In genomic region chr13:45142440-45143345, GRCh38 we compare ENCODE assay signal across 12 cellular contexts. TPM values are rescaled to one million over a fixed set of nuclear protein-coding genes. Genes with fewer than 3 reads are reported as not detected.
A peak's percentile ranks its signal among the peaks of the same experiment; 100 is the strongest.
DNase-seq lines count a peak whose midpoint lies in the region; ATAC-seq, FAIRE-seq and TF ChIP-seq lines count a peak whose summit lies in the region.
"Had no signal": no experiment of that assay in that cellular context is flagged by ENCODE, and none has a peak within 500 bp of the region (broad histone marks: within the 10 kb centered on the region; RNA-seq: fewer than 3 reads in every experiment).

No MANE protein-coding gene starts in this region.

- H2AFZ ChIP-seq in HepG2 (ENCODE audit: low read length): no peak overlapping the region
- H2AFZ ChIP-seq in mesenchymal stem cell (ENCODE audit: low read depth, low read length): no peak overlapping the region

- no peak overlapping the region for H3K23ac ChIP-seq in mesenchymal stem cell (ENCODE audit: low read length in 2 of 2)

- no peak overlapping the region for H3K14ac ChIP-seq in mesenchymal stem cell (ENCODE audit: low read length in 2 of 2)

- intact Hi-C loops in HepG2 (cut with micrococcal nuclease; ENCODE audit: unreplicated experiment) (no loop called here), right lobe of liver (cut with DNase I) (no loop called here), MCF 10A (cut with micrococcal nuclease) (no loop called here)

- H3K9me3 ChIP-seq in HepG2 (ENCODE audit: low read length): no peaks in the 10 kb centered on the region
- H3K9me3 ChIP-seq in right lobe of liver: no peaks in the 10 kb centered on the region
- H3K9me3 ChIP-seq in mesenchymal stem cell (ENCODE audit: control insufficient read depth, low read length): no peaks in the 10 kb centered on the region
- H3K9me3 ChIP-seq: prostate gland had no signal

- H3K79me2 ChIP-seq in HepG2 (ENCODE audit: insufficient read depth, low read length): peaks cover 14% of the 10 kb centered on the region

- no peak overlapping the region for H2BK120ac ChIP-seq in mesenchymal stem cell (ENCODE audit: low read depth, low read length)

- H3K9ac ChIP-seq in HepG2 (ENCODE audit: insufficient read depth, low read depth, low read length) (no peak overlapping the region), mesenchymal stem cell (ENCODE audit: low read length) (peak overlapping the region; percentile 9)

- H2BK15ac ChIP-seq in mesenchymal stem cell (ENCODE audit: low read depth, poor library complexity, severe bottlenecking): no peak overlapping the region

- TF ChIP-seq EP300 in HepG2 (IDR thresholded peaks at IDR 0.05; ENCODE audit: low read depth in 2 of 2, low read length in 2 of 2) (no peak), HepG2 (CRISPR knock-in tag; IDR thresholded peaks at IDR 0.05; ENCODE audit: borderline replicate concordance) (no peak)

- H3K4me3 ChIP-seq in HepG2 (replicated peaks in 1 of 3; ENCODE audit: insufficient read depth in 1 of 3, low read depth in 2 of 3, low read length in 3 of 3): no peak overlapping the region
- no peak overlapping the region for H3K4me3 ChIP-seq in right lobe of liver
- H3K4me3 ChIP-seq in mesenchymal stem cell (ENCODE audit: insufficient read depth in 1 of 2, low read depth in 1 of 2, low read length in 2 of 2): no peak overlapping the region
- H3K4me3 ChIP-seq: prostate gland had no signal

- TF ChIP-seq POLR2A in HepG2 (IDR thresholded peaks at IDR 0.05; ENCODE audit: insufficient read depth in 1 of 2, low read depth in 2 of 2, low read length in 2 of 2) (no peak), right lobe of liver (IDR thresholded peaks at IDR 0.05) (no peak)

- H4K91ac ChIP-seq in mesenchymal stem cell (ENCODE audit: low read length): no peak overlapping the region

- peak; percentile 56 for DNase-seq in HepG2 (ENCODE audit: low spot score)
- DNase-seq in right lobe of liver: no peak
- DNase-seq in MCF 10A (ENCODE audit: unreplicated experiment): no peak
- DNase-seq in mesenchymal stem cell: peak; percentile 61
- DNase-seq in activated CD4-positive, alpha-beta T cell treated with anti-CD3 and anti-CD28 coated beads, Interleukin-2, amount 10 ng/mL, durations not matched to agents 7 days and 5 days: no peak
- no peak for DNase-seq in NOMO-1 (lab: John Stamatoyannopoulos, UW; ENCODE audit: unreplicated experiment in 2 of 2)
- no peak for DNase-seq in DMS 273 (lab: John Stamatoyannopoulos, UW; ENCODE audit: unreplicated experiment)
- DNase-seq: NCI-H1694, SIG-M5 had no signal

- peaks cover 28% of the 10 kb centered on the region for H3K36me3 Mint-ChIP-seq in MCF 10A (ENCODE audit: insufficient read depth, unreplicated experiment)
- peaks cover 17% of the 10 kb centered on the region for H3K36me3 Mint-ChIP-seq in activated CD4-positive, alpha-beta T cell treated with anti-CD3 and anti-CD28 coated beads, Interleukin-2, amount 10 ng/mL, durations not matched to agents 7 days and 5 days (ENCODE audit: low read depth)

- no peak for TF ChIP-seq RAD21 in HepG2 (CRISPR knock-in tag; IDR thresholded peaks at IDR 0.05)

- H3K9me3 Mint-ChIP-seq in MCF 10A (ENCODE audit: unreplicated experiment): no peaks in the 10 kb centered on the region
- H3K9me3 Mint-ChIP-seq in activated CD4-positive, alpha-beta T cell treated with anti-CD3 and anti-CD28 coated beads, Interleukin-2, amount 10 ng/mL, durations not matched to agents 7 days and 5 days: no peaks in the 10 kb centered on the region

- WGBS in HepG2 (ENCODE audit: low lambda C conversion rate): 96% methylated on average over 4 of the region's 4 CpGs
- 91% methylated on average over 4 of the region's 4 CpGs for WGBS in right lobe of liver (ENCODE audit: insufficient coverage, low coverage, low lambda C conversion rate, missing lambda C conversion rate)
- whole genome bisulfite sequencing in mesenchymal stem cell: 59% methylated on average over 3 of the region's 4 CpGs

- in situ Hi-C loops in HepG2 (cut with HindIII; ENCODE audit: extremely low pct_ligation_motif_present, low pct_unique_long_range_greater_than_20kb): no loop called here

- no peaks in the 10 kb centered on the region for H4K20me1 ChIP-seq in HepG2 (ENCODE audit: insufficient read depth, low read length)

- ATAC-seq in HepG2 (no peak; the same call in 2 of the 3 replicates), right lobe of liver (no peak), HG03432 (IDR thresholded peaks at IDR 0.05; ENCODE audit: unreplicated experiment) (no peak)

- H3K27me3 Mint-ChIP-seq in MCF 10A (ENCODE audit: insufficient read depth, unreplicated experiment): no peaks in the 10 kb centered on the region
- no peaks in the 10 kb centered on the region for H3K27me3 Mint-ChIP-seq in activated CD4-positive, alpha-beta T cell treated with anti-CD3 and anti-CD28 coated beads, Interleukin-2, amount 10 ng/mL, durations not matched to agents 7 days and 5 days

- H3K27me3 ChIP-seq in HepG2 (ENCODE audit: control insufficient read depth in 1 of 2, insufficient read depth in 2 of 2, low read length in 2 of 2): no peaks in the 10 kb centered on the region
- H3K27me3 ChIP-seq in right lobe of liver: no peaks in the 10 kb centered on the region
- H3K27me3 ChIP-seq in mesenchymal stem cell (ENCODE audit: control insufficient read depth in 1 of 2, insufficient read depth in 1 of 2, low read length in 2 of 2): no peaks in the 10 kb centered on the region

- H2AK5ac ChIP-seq in mesenchymal stem cell (ENCODE audit: low read length, severe bottlenecking): no peak overlapping the region

- peaks cover 4 to 20% of the 10 kb centered on the region in 2 experiments; a peak in 3 of 5 replicates for H3K36me3 ChIP-seq in HepG2 (replicated peaks in 1 of 2; ENCODE audit: control insufficient read depth in 1 of 2, insufficient read depth in 2 of 2, low read length in 2 of 2)
- no peaks in the 10 kb centered on the region for H3K36me3 ChIP-seq in right lobe of liver
- H3K36me3 ChIP-seq in mesenchymal stem cell (ENCODE audit: control insufficient read depth in 1 of 2, insufficient read depth in 2 of 2, low read depth in 1 of 2, low read length in 2 of 2): peaks cover 6 to 25% of the 10 kb centered on the region in 2 experiments
- H3K36me3 ChIP-seq: prostate gland had no signal

- POLR2A ChIA-PET in HepG2 (lab: Yijun Ruan, JAX): no interaction called here
- POLR2A ChIA-PET in MCF 10A (lab: Yijun Ruan, JAX): interaction anchor here (0.9 to 2.4 kb wide), 7 partner anchors 12 to 99 kb away, joined by 3 to 18 read pairs (median 6); partner anchors contain the start of gene GTF2F2
- POLR2A ChIA-PET in activated CD4-positive, alpha-beta T cell treated with anti-CD3 and anti-CD28 coated beads, Interleukin-2, amount 10 ng/mL, durations not matched to agents 7 days and 5 days (lab: Charles Lee): no interaction called here

- no peak overlapping the region for H2BK12ac ChIP-seq in mesenchymal stem cell (ENCODE audit: low read length in 2 of 2)

- H3K4ac ChIP-seq in mesenchymal stem cell (ENCODE audit: low read depth in 1 of 2, low read length in 2 of 2): no peak overlapping the region

- no peak overlapping the region for H2BK5ac ChIP-seq in mesenchymal stem cell (ENCODE audit: low read depth, low read length, poor library complexity, severe bottlenecking)

- no peak overlapping the region for H3K18ac ChIP-seq in mesenchymal stem cell (ENCODE audit: low read depth in 1 of 2, low read length in 2 of 2)

- H3K27ac Mint-ChIP-seq in MCF 10A (ENCODE audit: low read depth, unreplicated experiment): peak overlapping the region; percentile 78
- H3K27ac Mint-ChIP-seq in activated CD4-positive, alpha-beta T cell treated with anti-CD3 and anti-CD28 coated beads, Interleukin-2, amount 10 ng/mL, durations not matched to agents 7 days and 5 days: no peak overlapping the region

- H4K8ac ChIP-seq in mesenchymal stem cell (ENCODE audit: low read length): no peak overlapping the region

- no TSS peak for BruUV-seq in HepG2 (replicated peaks; lab: Mats Ljungman, UMichigan)
- no TSS peak for BruUV-seq in MCF 10A (replicated peaks; lab: Mats Ljungman, UMichigan)

- H3K4me2 ChIP-seq in HepG2 (ENCODE audit: low read depth, low read length) (no peak overlapping the region), mesenchymal stem cell (ENCODE audit: low read length, poor library complexity, severe bottlenecking) (no peak overlapping the region)

- H3K4me1 Mint-ChIP-seq in MCF 10A (ENCODE audit: insufficient read depth, unreplicated experiment): peaks cover 24% of the 10 kb centered on the region
- no peaks in the 10 kb centered on the region for H3K4me1 Mint-ChIP-seq in activated CD4-positive, alpha-beta T cell treated with anti-CD3 and anti-CD28 coated beads, Interleukin-2, amount 10 ng/mL, durations not matched to agents 7 days and 5 days

- CTCF ChIA-PET in HepG2 (lab: Yijun Ruan, JAX; ENCODE audit: low intra/inter-chr PET ratio, low total read pairs): no interaction called here
- CTCF ChIA-PET in MCF 10A (lab: Yijun Ruan, JAX): interaction anchor here (2.0 kb wide), 1 partner anchor 11 kb away, joined by 9 read pairs; no protein-coding TSS in a partner anchor
- CTCF ChIA-PET in activated CD4-positive, alpha-beta T cell treated with anti-CD3 and anti-CD28 coated beads, Interleukin-2, amount 10 ng/mL, durations not matched to agents 7 days and 5 days (lab: Charles Lee): interaction anchor here (1.0 kb wide), 1 partner anchor 18 kb away, joined by 3 read pairs; no protein-coding TSS in a partner anchor

- TF ChIP-seq CTCF in HepG2 (CRISPR knock-in tag; IDR thresholded peaks at IDR 0.05): no peak
- TF ChIP-seq CTCF in right lobe of liver (IDR thresholded peaks at IDR 0.05): no peak
- TF ChIP-seq CTCF in MCF 10A (IDR thresholded peaks at IDR 0.05; ENCODE audit: unreplicated experiment): no peak

- peaks cover 13% of the 10 kb centered on the region for H3K4me1 ChIP-seq in HepG2 (ENCODE audit: insufficient read depth, low read length)
- no peaks in the 10 kb centered on the region for H3K4me1 ChIP-seq in right lobe of liver
- peaks cover 3% of the 10 kb centered on the region for H3K4me1 ChIP-seq in mesenchymal stem cell (ENCODE audit: control insufficient read depth, insufficient read depth, low read depth, low read length)
- H3K4me1 ChIP-seq: prostate gland had no signal

- H3K27ac ChIP-seq in HepG2 (ENCODE audit: extremely low read length, insufficient read depth, low read length) (peak overlapping the region; percentile 18), right lobe of liver (no peak overlapping the region), mesenchymal stem cell (ENCODE audit: low read length, poor library complexity, severe bottlenecking) (no peak overlapping the region)
- H3K27ac ChIP-seq: prostate gland had no signal

- FAIRE-seq in HepG2 (lab: Jason Lieb, UNC): no peak

- peaks cover 17% of the 10 kb centered on the region for H3K79me1 ChIP-seq in mesenchymal stem cell (replicated peaks; ENCODE audit: low read length, poor library complexity, severe bottlenecking)

- no peak overlapping the region for H3K4me3 Mint-ChIP-seq in MCF 10A (ENCODE audit: unreplicated experiment)
- no peak overlapping the region for H3K4me3 Mint-ChIP-seq in activated CD4-positive, alpha-beta T cell treated with anti-CD3 and anti-CD28 coated beads, Interleukin-2, amount 10 ng/mL, durations not matched to agents 7 days and 5 days

RNA-seq across cellular contexts. Expression of gene GTF2F2, which starts 22.4 kb away (rescaled TPM):
- total RNA-seq in HepG2 (2016; rRNA removed; fragmentation: Illumina TruSeq; extraction: Trizol) (32.8 and 48.3 TPM in 2 replicates), right lobe of liver (10 to 100 TPM in 1 of 6 experiments, 1 to 10 TPM in 5; 4.0 to 10.3 (median 6.0) TPM), MCF 10A (2022) (41.2 and 47.4 TPM in 2 replicates)
- 3.7 and 6.0 TPM in 2 replicates for total RNA-seq in HepG2 (2016; cell fraction: cytosol; rRNA removed; fragmentation: Illumina TruSeq; extraction: Trizol; ENCODE audit: low read depth)
- 34.9 and 50.9 TPM in 2 replicates for total RNA-seq in HepG2 (2016; cell fraction: insoluble cytoplasmic fraction; rRNA removed; fragmentation: Illumina TruSeq; extraction: Trizol)
- 12.3 and 12.5 TPM in 2 replicates for total RNA-seq in HepG2 (2016; cell fraction: membrane; rRNA removed; fragmentation: Illumina TruSeq; extraction: Trizol)
- 21.0 and 24.0 TPM in 2 replicates for total RNA-seq in HepG2 (2016; cell fraction: nucleus; rRNA removed; fragmentation: Illumina TruSeq; extraction: Trizol)
- 8.5 and 10.6 TPM in 2 replicates for polyA plus RNA-seq in HepG2 (2011; rRNA removed)
- polyA plus RNA-seq in HepG2 (2011; cell fraction: cytosol; rRNA removed): 6.8 and 8.9 TPM in 2 replicates
- polyA plus RNA-seq in HepG2 (2011; cell fraction: nucleus; rRNA removed): 2.5 and 3.7 TPM in 2 replicates
- 15.5 and 16.7 TPM in 2 replicates for polyA plus RNA-seq in HepG2 (2012)
- polyA plus RNA-seq in HepG2 (2016; cell fraction: cytosol; fragmentation: Illumina TruSeq; extraction: Trizol; ENCODE audit: low read depth): 3.1 and 3.2 TPM in 2 replicates
- polyA plus RNA-seq in HepG2 (2016; cell fraction: insoluble cytoplasmic fraction; fragmentation: Illumina TruSeq; extraction: Trizol; ENCODE audit: low read depth): 44.7 and 48.6 TPM in 2 replicates
- polyA plus RNA-seq in HepG2 (2016; cell fraction: membrane; fragmentation: Illumina TruSeq; extraction: Trizol; ENCODE audit: low read depth): 6.9 and 7.2 TPM in 2 replicates
- polyA plus RNA-seq in HepG2 (2016; cell fraction: nucleus; fragmentation: Illumina TruSeq; extraction: Trizol; ENCODE audit: insufficient read depth, low read depth): 17.9 and 21.2 TPM in 2 replicates
- polyA minus RNA-seq in HepG2 (2011; rRNA and poly(A)+ RNA removed; ENCODE audit: low replicate concordance): 2.7 and 3.2 TPM in 2 replicates
- 7.3 and 10.5 TPM in 2 replicates for polyA minus RNA-seq in HepG2 (2011; cell fraction: cytosol; rRNA and poly(A)+ RNA removed)
- polyA minus RNA-seq in HepG2 (2011; cell fraction: nucleus; rRNA and poly(A)+ RNA removed): 17.1 and 17.2 TPM in 2 replicates
- 21.8 TPM for polyA plus RNA-seq in mesenchymal stem cell (2013, experiment 1 of 2)
- 21.1 TPM for polyA plus RNA-seq in mesenchymal stem cell (2013, experiment 2 of 2)
- 10 to 100 TPM; 15.3 to 17.1 TPM for total RNA-seq in activated CD4-positive, alpha-beta T cell treated with anti-CD3 and anti-CD28 coated beads, Interleukin-2, amount 10 ng/mL, durations not matched to agents 7 days and 5 days

RNA-seq across cellular contexts. Expression of gene KCTD4, which starts 58.2 kb away (rescaled TPM):
- total RNA-seq in HepG2 (2016; rRNA removed; fragmentation: Illumina TruSeq; extraction: Trizol) (not detected in 2 replicates), right lobe of liver (not detected), MCF 10A (2022) (0.54 and 0.79 TPM in 2 replicates)
- total RNA-seq in HepG2 (2016; cell fraction: cytosol; rRNA removed; fragmentation: Illumina TruSeq; extraction: Trizol; ENCODE audit: low read depth): not detected in 2 replicates
- not detected in 2 replicates for total RNA-seq in HepG2 (2016; cell fraction: insoluble cytoplasmic fraction; rRNA removed; fragmentation: Illumina TruSeq; extraction: Trizol)
- not detected in 2 replicates for total RNA-seq in HepG2 (2016; cell fraction: membrane; rRNA removed; fragmentation: Illumina TruSeq; extraction: Trizol)
- total RNA-seq in HepG2 (2016; cell fraction: nucleus; rRNA removed; fragmentation: Illumina TruSeq; extraction: Trizol): not detected in 2 replicates
- not detected in 2 replicates for polyA plus RNA-seq in HepG2 (2011; rRNA removed)
- polyA plus RNA-seq in HepG2 (2011; cell fraction: cytosol; rRNA removed): not detected in 2 replicates
- not detected in 2 replicates for polyA plus RNA-seq in HepG2 (2011; cell fraction: nucleus; rRNA removed)
- not detected in 2 replicates for polyA plus RNA-seq in HepG2 (2012)
- not detected in 2 replicates for polyA plus RNA-seq in HepG2 (2016; cell fraction: cytosol; fragmentation: Illumina TruSeq; extraction: Trizol; ENCODE audit: low read depth)
- not detected in 2 replicates for polyA plus RNA-seq in HepG2 (2016; cell fraction: insoluble cytoplasmic fraction; fragmentation: Illumina TruSeq; extraction: Trizol; ENCODE audit: low read depth)
- not detected in 2 replicates for polyA plus RNA-seq in HepG2 (2016; cell fraction: membrane; fragmentation: Illumina TruSeq; extraction: Trizol; ENCODE audit: low read depth)
- not detected in 2 replicates for polyA plus RNA-seq in HepG2 (2016; cell fraction: nucleus; fragmentation: Illumina TruSeq; extraction: Trizol; ENCODE audit: insufficient read depth, low read depth)
- not detected in 2 replicates for polyA minus RNA-seq in HepG2 (2011; rRNA and poly(A)+ RNA removed; ENCODE audit: low replicate concordance)
- polyA minus RNA-seq in HepG2 (2011; cell fraction: cytosol; rRNA and poly(A)+ RNA removed): not detected in 2 replicates
- not detected in 2 replicates for polyA minus RNA-seq in HepG2 (2011; cell fraction: nucleus; rRNA and poly(A)+ RNA removed)
- not detected for polyA plus RNA-seq in mesenchymal stem cell (2013, experiment 1 of 2)
- not detected for polyA plus RNA-seq in mesenchymal stem cell (2013, experiment 2 of 2)
- not detected for total RNA-seq in activated CD4-positive, alpha-beta T cell treated with anti-CD3 and anti-CD28 coated beads, Interleukin-2, amount 10 ng/mL, durations not matched to agents 7 days and 5 days
- total RNA-seq: activated CD8-positive, alpha-beta memory T cell treated with anti-CD3 and anti-CD28 coated beads for 36 hours; prostate gland had no signal

Comparison
In these comparisons a context has a peak if more than half of its experiments do, and no peak if none do; other contexts are left out.
1. DNase-seq: peak in HepG2 (single experiment) and mesenchymal stem cell (single experiment); none in right lobe of liver (0 of 3), MCF 10A (single experiment), activated CD4-positive, alpha-beta T cell treated with anti-CD3 and anti-CD28 coated beads, Interleukin-2, amount 10 ng/mL, durations not matched to agents 7 days and 5 days (single experiment), NOMO-1 (0 of 2) and DMS 273 (single experiment).